In genomic region chr1:33093004-33093403, GRCh38 we compare ENCODE assay signal across 13 cellular contexts. TPM values are rescaled to one million over a fixed set of nuclear protein-coding genes. Genes with fewer than 3 reads are reported as not detected.
DNase-seq lines count a peak whose midpoint lies in the region; TF ChIP-seq lines count a peak whose summit lies in the region.
"Had no signal": no experiment of that assay in that cellular context is flagged by ENCODE, and none has a peak within 500 bp of the region (broad histone marks: within the 10 kb centered on the region; RNA-seq: fewer than 3 reads in every experiment).

No MANE protein-coding gene starts in this region.

- H3K4me3 ChIP-seq in brain microvascular endothelial cell (ENCODE audit: low read depth, low read length) = no peak overlapping the region
- H3K4me3 ChIP-seq in mesenchymal stem cell (ENCODE audit: insufficient read depth in 1 of 2, low read depth in 1 of 2, low read length in 2 of 2) = no peak overlapping the region
- H3K4me3 ChIP-seq in neuronal stem cell (ENCODE audit: low read length in 2 of 2) = no peak overlapping the region
- H3K4me3 ChIP-seq: esophagus muscularis mucosa, SK-N-MC had no signal

- H2BK5ac ChIP-seq in mesenchymal stem cell (ENCODE audit: low read depth, low read length, poor library complexity, severe bottlenecking) (no peak overlapping the region), neuronal stem cell (ENCODE audit: low read length) (no peak overlapping the region)

- H3K4me1 ChIP-seq in mesenchymal stem cell (ENCODE audit: control insufficient read depth, insufficient read depth, low read depth, low read length) = peaks cover 45% of the 10 kb centered on the region
- H3K4me1 ChIP-seq in neuronal stem cell (ENCODE audit: control insufficient read depth in 2 of 2, insufficient read depth in 1 of 2, low read depth in 1 of 2, low read length in 2 of 2) = peaks cover 3 to 6% of the 10 kb centered on the region in 2 donors

- H3K9me3 Mint-ChIP-seq in HFFc6 = no peaks in the 10 kb centered on the region
- H3K9me3 Mint-ChIP-seq: CD8-positive, alpha-beta T cell had no signal

- in situ Hi-C loops in brain microvascular endothelial cell (cut with HindIII; ENCODE audit: low pct_ligation_motif_present, low sequenced_read_pairs) (no loop called here), GM13976 (cut with MboI; ENCODE audit: low sequenced_read_pairs, unreplicated experiment) (no loop called here)

- peaks cover 47% of the 10 kb centered on the region for H3K4me1 Mint-ChIP-seq in HFFc6 (ENCODE audit: low read depth)

- H4K91ac ChIP-seq in mesenchymal stem cell (ENCODE audit: low read length) (no peak overlapping the region), neuronal stem cell (ENCODE audit: low read depth, low read length, poor library complexity) (no peak overlapping the region)

- H3K36me3 ChIP-seq in brain microvascular endothelial cell (replicated peaks) (no peaks in the 10 kb centered on the region), mesenchymal stem cell (ENCODE audit: control insufficient read depth in 1 of 2, insufficient read depth in 2 of 2, low read depth in 1 of 2, low read length in 2 of 2) (peaks cover 20 to 27% of the 10 kb centered on the region in 2 experiments), neuronal stem cell (replicated peaks in 1 of 2; ENCODE audit: control insufficient read depth in 2 of 2, insufficient read depth in 2 of 2, low read length in 2 of 2) (peaks cover 0 to 11% of the 10 kb centered on the region in 2 donors)

- H3K27ac Mint-ChIP-seq in HFFc6 = no peak overlapping the region
- H3K27ac Mint-ChIP-seq: CD8-positive, alpha-beta T cell had no signal

- H3K27me3 ChIP-seq in brain microvascular endothelial cell (replicated peaks) = no peaks in the 10 kb centered on the region
- no peaks in the 10 kb centered on the region for H3K27me3 ChIP-seq in mesenchymal stem cell (ENCODE audit: control insufficient read depth in 1 of 2, insufficient read depth in 1 of 2, low read length in 2 of 2)
- no peaks in the 10 kb centered on the region for H3K27me3 ChIP-seq in neuronal stem cell (ENCODE audit: control insufficient read depth in 3 of 3, insufficient read depth in 3 of 3, low read depth in 1 of 3, low read length in 3 of 3)
- H3K27me3 ChIP-seq: esophagus muscularis mucosa had no signal

- H3K79me1 ChIP-seq in mesenchymal stem cell (replicated peaks; ENCODE audit: low read length, poor library complexity, severe bottlenecking) = peaks cover 23% of the 10 kb centered on the region
- H3K79me1 ChIP-seq in neuronal stem cell (ENCODE audit: low read depth, low read length) = no peaks in the 10 kb centered on the region

- H3K18ac ChIP-seq in mesenchymal stem cell (ENCODE audit: low read depth in 1 of 2, low read length in 2 of 2) = no peak overlapping the region
- H3K18ac ChIP-seq in neuronal stem cell (ENCODE audit: low read length) = no peak overlapping the region

- H2AK5ac ChIP-seq in mesenchymal stem cell (ENCODE audit: low read length, severe bottlenecking) (peak overlapping the region; percentile 76), neuronal stem cell (ENCODE audit: low read depth, low read length) (no peak overlapping the region)

- H2BK12ac ChIP-seq in mesenchymal stem cell (ENCODE audit: low read length in 2 of 2) (no peak overlapping the region), neuronal stem cell (ENCODE audit: low read length) (no peak overlapping the region)

- no peak overlapping the region for H3K4me3 Mint-ChIP-seq in HFFc6
- H3K4me3 Mint-ChIP-seq: CD8-positive, alpha-beta T cell had no signal

- H3K27ac ChIP-seq in brain microvascular endothelial cell (peak overlapping the region; percentile 45), mesenchymal stem cell (ENCODE audit: low read length, poor library complexity, severe bottlenecking) (no peak overlapping the region), neuronal stem cell (replicated peaks; ENCODE audit: low read length) (no peak overlapping the region)
- H3K27ac ChIP-seq: esophagus muscularis mucosa, SK-N-MC had no signal

- H4K8ac ChIP-seq in mesenchymal stem cell (ENCODE audit: low read length) = no peak overlapping the region
- no peak overlapping the region for H4K8ac ChIP-seq in neuronal stem cell (ENCODE audit: low read depth, low read length)

- peaks cover 8% of the 10 kb centered on the region for H3K36me3 Mint-ChIP-seq in HFFc6 (ENCODE audit: low read depth)

- TF ChIP-seq CTCF in HFFc6 (IDR thresholded peaks at IDR 0.05) = peak; percentile 43
- TF ChIP-seq CTCF in brain microvascular endothelial cell (IDR thresholded peaks at IDR 0.05; ENCODE audit: low read depth, low read length, missing control alignments) = peak; percentile 37
- no peak for TF ChIP-seq CTCF in GM13976 (IDR thresholded peaks at IDR 0.05; ENCODE audit: borderline replicate concordance, control extremely low read depth, extremely low read depth, insufficient read depth, missing control alignments)

- H2BK120ac ChIP-seq in mesenchymal stem cell (ENCODE audit: low read depth, low read length) (no peak overlapping the region), neuronal stem cell (ENCODE audit: low read depth, low read length) (no peak overlapping the region)

- DNase-seq in ELF-1 (ENCODE audit: low read depth, low spot score) = peak; percentile 37
- DNase-seq in HFFc6 = no peak
- DNase-seq in brain microvascular endothelial cell = no peak
- DNase-seq in mesenchymal stem cell = no peak
- no peak for DNase-seq in GM13976 (ENCODE audit: low spot score)
- no peak for DNase-seq in AG08395 (ENCODE audit: low spot score)
- no peak for DNase-seq in NCI-H187 (lab: John Stamatoyannopoulos, UW)
- no peak for DNase-seq in neuronal stem cell (ENCODE audit: low spot score)
- DNase-seq: CD8-positive, alpha-beta T cell; NCI-H1436 treated with DMSO at 0.1 percent for 48 hours; stimulated activated CD4-positive, alpha-beta T cell treated with anti-CD3 and anti-CD28 coated beads, Interleukin-4, amount 100 ng/mL, for 4 hours had no signal

- H3K9ac ChIP-seq in mesenchymal stem cell (ENCODE audit: low read length) (no peak overlapping the region), neuronal stem cell (ENCODE audit: low read depth, low read length, poor library complexity) (no peak overlapping the region)

- H3K14ac ChIP-seq in mesenchymal stem cell (ENCODE audit: low read length in 2 of 2) = no peak overlapping the region
- H3K14ac ChIP-seq in neuronal stem cell (ENCODE audit: low read length) = no peak overlapping the region

- H3K27me3 Mint-ChIP-seq in HFFc6 (ENCODE audit: insufficient read depth) = peaks cover 1% of the 10 kb centered on the region; the same call in 1 of the 2 replicates

- H2AFZ ChIP-seq in mesenchymal stem cell (ENCODE audit: low read depth, low read length) = no peak overlapping the region
- no peak overlapping the region for H2AFZ ChIP-seq in neuronal stem cell (ENCODE audit: low read length)

- H3K4me2 ChIP-seq in mesenchymal stem cell (ENCODE audit: low read length, poor library complexity, severe bottlenecking) (no peak overlapping the region), neuronal stem cell (ENCODE audit: insufficient read depth, low read length, poor library complexity, severe bottlenecking) (no peak overlapping the region)

- H3K23ac ChIP-seq in mesenchymal stem cell (ENCODE audit: low read length in 2 of 2) (no peak overlapping the region), neuronal stem cell (ENCODE audit: low read depth, low read length, poor library complexity) (no peak overlapping the region)

- no peaks in the 10 kb centered on the region for H3K9me3 ChIP-seq in mesenchymal stem cell (ENCODE audit: control insufficient read depth, low read length)
- no peaks in the 10 kb centered on the region for H3K9me3 ChIP-seq in neuronal stem cell (replicated peaks in 1 of 2; ENCODE audit: control insufficient read depth in 2 of 2, insufficient read depth in 1 of 2, low read depth in 1 of 2, low read length in 2 of 2)
- H3K9me3 ChIP-seq: esophagus muscularis mucosa had no signal

- no peak overlapping the region for H3K4ac ChIP-seq in mesenchymal stem cell (ENCODE audit: low read depth in 1 of 2, low read length in 2 of 2)
- H3K4ac ChIP-seq in neuronal stem cell (ENCODE audit: low read length) = no peak overlapping the region

- WGBS in mesenchymal stem cell = 78% methylated on average over 5 of the region's 5 CpGs
- no CpG with 5 or more reads among the region's 5 CpGs for WGBS in neuronal stem cell (ENCODE audit: extremely low coverage in 2 of 2, insufficient read length in 2 of 2, insufficient replicate concordance in 1 of 2), 2 donors

- H2BK15ac ChIP-seq in mesenchymal stem cell (ENCODE audit: low read depth, poor library complexity, severe bottlenecking) = no peak overlapping the region
- H2BK15ac ChIP-seq in neuronal stem cell (ENCODE audit: low read length) = no peak overlapping the region

RNA-seq across cellular contexts. Expression of gene AZIN2, which starts 12.1 kb away (rescaled TPM):
- total RNA-seq in HFFc6 (2021; fragmentation: NEBNext Ultra II Directional; extraction: Animal tissue kit (Norgen Biotek cat#: 25700)) = 1 to 10 TPM; 2.4 to 3.7 (median 3.1) TPM
- polyA plus RNA-seq in mesenchymal stem cell (2013, experiment 1 of 2) = 4.2 TPM
- polyA plus RNA-seq in mesenchymal stem cell (2013, experiment 2 of 2) = 3.2 TPM
- 5.9 TPM for polyA plus RNA-seq in neuronal stem cell (2013, experiment 1 of 2)
- 6.1 TPM for polyA plus RNA-seq in neuronal stem cell (2013, experiment 2 of 2)

RNA-seq across cellular contexts. Expression of gene AK2, which starts 56.3 kb away (rescaled TPM):
- 100 to 1,000 TPM; 160 to 173 (median 168) TPM for total RNA-seq in HFFc6 (2021; fragmentation: NEBNext Ultra II Directional; extraction: Animal tissue kit (Norgen Biotek cat#: 25700))
- 81.3 TPM for polyA plus RNA-seq in mesenchymal stem cell (2013, experiment 1 of 2)
- polyA plus RNA-seq in mesenchymal stem cell (2013, experiment 2 of 2) = 82.4 TPM
- polyA plus RNA-seq in neuronal stem cell (2013, experiment 1 of 2) = 47.7 TPM
- 46.5 TPM for polyA plus RNA-seq in neuronal stem cell (2013, experiment 2 of 2)
